Comparison of ENCODE assay signal across 13 cellular contexts in the genomic region with DNA sequence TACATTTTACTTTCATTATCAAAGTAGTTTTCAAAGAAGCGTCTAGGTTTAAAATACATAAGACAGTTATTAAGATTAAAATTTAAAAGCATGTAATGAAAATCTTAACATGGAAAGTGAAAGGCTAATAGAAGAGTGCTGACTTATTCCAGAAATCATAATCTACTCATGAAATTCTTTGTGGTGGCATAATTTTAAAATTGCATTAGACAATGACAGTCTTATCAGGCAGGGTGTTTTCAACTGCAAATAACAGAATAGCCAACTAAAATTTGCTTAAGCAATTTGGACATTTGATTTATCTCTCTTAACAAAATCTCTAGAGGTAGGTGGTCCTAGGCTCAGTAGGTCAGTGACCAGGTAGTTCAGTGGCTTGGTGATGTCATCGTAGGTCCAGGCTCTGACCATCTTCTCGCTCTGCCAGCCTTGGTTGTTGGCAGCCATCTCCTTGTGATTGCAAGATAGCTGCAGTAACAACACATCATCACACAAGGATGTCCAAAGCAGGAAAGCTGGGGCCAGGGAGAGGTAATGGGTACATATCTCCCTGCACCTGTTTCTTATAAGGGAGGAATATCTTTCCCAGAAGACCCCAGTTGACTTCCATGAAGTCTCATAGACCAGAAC.
DNase-seq lines count a peak whose midpoint lies in the region; ATAC-seq, FAIRE-seq and TF ChIP-seq lines count a peak whose summit lies in the region.
"Had no signal": no experiment of that assay in that cellular context is flagged by ENCODE, and none has a peak within 500 bp of the region (broad histone marks: within the 10 kb centered on the region; RNA-seq: fewer than 3 reads in every experiment).

No MANE protein-coding gene starts in this region.

- no peak overlapping the region for H3K27ac ChIP-seq in pancreas

- no peak overlapping the region for H3K4me3 ChIP-seq in pancreas
- H3K4me3 ChIP-seq: left lung had no signal

- H3K4me1 Mint-ChIP-seq in activated CD4-positive, alpha-beta T cell treated with anti-CD3 and anti-CD28 coated beads, Interleukin-2, amount 10 ng/mL, durations not matched to agents 24 days and 14 days: peaks cover 62% of the 10 kb centered on the region
- peaks cover 46 to 62% (median 52%) of the 10 kb centered on the region in 3 donors for H3K4me1 Mint-ChIP-seq in IgD-negative memory B cell
- peaks cover 87% of the 10 kb centered on the region for H3K4me1 Mint-ChIP-seq in activated naive CD8-positive, alpha-beta T cell treated with anti-CD3 and anti-CD28 coated beads, Interleukin-2, amount 50 U/mL, for 24 hours
- H3K4me1 Mint-ChIP-seq in nephron: peaks cover 58% of the 10 kb centered on the region
- peaks cover 7% of the 10 kb centered on the region for H3K4me1 Mint-ChIP-seq in mesothelial cell of epicardium

- H3K27me3 Mint-ChIP-seq in activated CD4-positive, alpha-beta T cell treated with anti-CD3 and anti-CD28 coated beads, Interleukin-2, amount 10 ng/mL, durations not matched to agents 24 days and 14 days: no peaks in the 10 kb centered on the region
- no peaks in the 10 kb centered on the region for H3K27me3 Mint-ChIP-seq in IgD-negative memory B cell
- H3K27me3 Mint-ChIP-seq in activated naive CD8-positive, alpha-beta T cell treated with anti-CD3 and anti-CD28 coated beads, Interleukin-2, amount 50 U/mL, for 24 hours: no peaks in the 10 kb centered on the region
- H3K27me3 Mint-ChIP-seq in nephron (ENCODE audit: low read depth): peaks cover 3% of the 10 kb centered on the region
- H3K27me3 Mint-ChIP-seq in mesothelial cell of epicardium (ENCODE audit: low read depth): no peaks in the 10 kb centered on the region

- no peak for DNase-seq in activated CD4-positive, alpha-beta T cell treated with anti-CD3 and anti-CD28 coated beads, Interleukin-2, amount 10 ng/mL, durations not matched to agents 24 days and 14 days
- no peak for DNase-seq in activated CD4-positive, alpha-beta T cell treated with anti-CD3 and anti-CD28 coated beads for 48 hours
- DNase-seq in activated naive CD8-positive, alpha-beta T cell treated with anti-CD3 and anti-CD28 coated beads, Interleukin-2, amount 50 U/mL, for 24 hours: no peak
- DNase-seq in mesothelial cell of epicardium (ENCODE audit: low spot score in 2 of 2, unreplicated experiment in 2 of 2) (no peak), HuH-7 (ENCODE audit: low spot score) (no peak), pancreas (no peak)
- DNase-seq: cerebellar nuclear complex; foreskin fibroblast; left lung; NCI-H1417; stimulated activated CD4-positive, alpha-beta T cell treated with anti-CD3 and anti-CD28 coated beads, Interleukin-12 subunit alpha, Interleukin-12 subunit beta, amount 100 ng/mL, for 4 hours had no signal

- no peak for ATAC-seq in activated naive CD8-positive, alpha-beta T cell treated with anti-CD3 and anti-CD28 coated beads, Interleukin-2, amount 50 U/mL, for 24 hours
- ATAC-seq in pancreas: no peak
- ATAC-seq: left lung had no signal

- TF ChIP-seq CTCF in nephron (IDR thresholded peaks at IDR 0.05; ENCODE audit: unreplicated experiment in 3 of 3): no peak
- no peak for TF ChIP-seq CTCF in mesothelial cell of epicardium (IDR thresholded peaks at IDR 0.05; ENCODE audit: unreplicated experiment)
- TF ChIP-seq CTCF in pancreas (IDR thresholded peaks at IDR 0.05): no peak

- H3K9me3 ChIP-seq in pancreas: no peaks in the 10 kb centered on the region
- H3K9me3 ChIP-seq: left lung had no signal

- no peaks in the 10 kb centered on the region for H3K27me3 ChIP-seq in pancreas
- H3K27me3 ChIP-seq: left lung had no signal

- no peaks in the 10 kb centered on the region for H3K36me3 ChIP-seq in pancreas
- H3K36me3 ChIP-seq: left lung had no signal

- H3K36me3 Mint-ChIP-seq in activated CD4-positive, alpha-beta T cell treated with anti-CD3 and anti-CD28 coated beads, Interleukin-2, amount 10 ng/mL, durations not matched to agents 24 days and 14 days (ENCODE audit: low read depth): peaks cover 29% of the 10 kb centered on the region
- H3K36me3 Mint-ChIP-seq in IgD-negative memory B cell (peaks cover 10% of the 10 kb centered on the region), nephron (ENCODE audit: low read depth) (no peaks in the 10 kb centered on the region), mesothelial cell of epicardium (no peaks in the 10 kb centered on the region)
- peaks cover 22% of the 10 kb centered on the region for H3K36me3 Mint-ChIP-seq in activated naive CD8-positive, alpha-beta T cell treated with anti-CD3 and anti-CD28 coated beads, Interleukin-2, amount 50 U/mL, for 24 hours (ENCODE audit: low read depth)

- peak overlapping the region; percentile 45 for H3K4me3 Mint-ChIP-seq in activated CD4-positive, alpha-beta T cell treated with anti-CD3 and anti-CD28 coated beads, Interleukin-2, amount 10 ng/mL, durations not matched to agents 24 days and 14 days
- H3K4me3 Mint-ChIP-seq in IgD-negative memory B cell: peak overlapping the region in 3 of 4 donors; percentile 4 to 72 (median 41)
- peak overlapping the region; percentile 63 for H3K4me3 Mint-ChIP-seq in activated naive CD8-positive, alpha-beta T cell treated with anti-CD3 and anti-CD28 coated beads, Interleukin-2, amount 50 U/mL, for 24 hours
- H3K4me3 Mint-ChIP-seq in nephron: no peak overlapping the region
- no peak overlapping the region for H3K4me3 Mint-ChIP-seq in mesothelial cell of epicardium

- WGBS in pancreas, 2 donors: 96% methylated on average over 3 of the region's 3 CpGs

- peak overlapping the region; percentile 79 for H3K27ac Mint-ChIP-seq in activated CD4-positive, alpha-beta T cell treated with anti-CD3 and anti-CD28 coated beads, Interleukin-2, amount 10 ng/mL, durations not matched to agents 24 days and 14 days
- H3K27ac Mint-ChIP-seq in IgD-negative memory B cell: peak overlapping the region; percentile 77 to 89 (median 88)
- peak overlapping the region; percentile 99 for H3K27ac Mint-ChIP-seq in activated naive CD8-positive, alpha-beta T cell treated with anti-CD3 and anti-CD28 coated beads, Interleukin-2, amount 50 U/mL, for 24 hours
- H3K27ac Mint-ChIP-seq in nephron: peak overlapping the region; percentile 44 to 78 (median 54)
- H3K27ac Mint-ChIP-seq in mesothelial cell of epicardium: no peak overlapping the region

- no peaks in the 10 kb centered on the region for H3K4me1 ChIP-seq in pancreas

- intact Hi-C loops in activated CD4-positive, alpha-beta T cell treated with anti-CD3 and anti-CD28 coated beads, Interleukin-2, amount 10 ng/mL, durations not matched to agents 24 days and 14 days (cut with micrococcal nuclease): no loop called here
- intact Hi-C loops in pancreas (cut with DNase I): no loop called here

- no peaks in the 10 kb centered on the region for H3K9me3 Mint-ChIP-seq in activated CD4-positive, alpha-beta T cell treated with anti-CD3 and anti-CD28 coated beads, Interleukin-2, amount 10 ng/mL, durations not matched to agents 24 days and 14 days
- H3K9me3 Mint-ChIP-seq in IgD-negative memory B cell: no peaks in the 10 kb centered on the region
- no peaks in the 10 kb centered on the region for H3K9me3 Mint-ChIP-seq in activated naive CD8-positive, alpha-beta T cell treated with anti-CD3 and anti-CD28 coated beads, Interleukin-2, amount 50 U/mL, for 24 hours
- H3K9me3 Mint-ChIP-seq in nephron: no peaks in the 10 kb centered on the region
- no peaks in the 10 kb centered on the region for H3K9me3 Mint-ChIP-seq in mesothelial cell of epicardium

- FAIRE-seq in pancreas (lab: Jason Lieb, UNC): no peak

Comparison
In these comparisons a context has a peak if more than half of its experiments do, and no peak if none do; other contexts are left out.
1. H3K4me3 Mint-ChIP-seq: peak in activated CD4-positive, alpha-beta T cell treated with anti-CD3 and anti-CD28 coated beads, Interleukin-2, amount 10 ng/mL, durations not matched to agents 24 days and 14 days (single experiment), IgD-negative memory B cell (3 of 4) and activated naive CD8-positive, alpha-beta T cell treated with anti-CD3 and anti-CD28 coated beads, Interleukin-2, amount 50 U/mL, for 24 hours (single experiment); none in nephron (0 of 3) and mesothelial cell of epicardium (single experiment).